In the genomic region with DNA sequence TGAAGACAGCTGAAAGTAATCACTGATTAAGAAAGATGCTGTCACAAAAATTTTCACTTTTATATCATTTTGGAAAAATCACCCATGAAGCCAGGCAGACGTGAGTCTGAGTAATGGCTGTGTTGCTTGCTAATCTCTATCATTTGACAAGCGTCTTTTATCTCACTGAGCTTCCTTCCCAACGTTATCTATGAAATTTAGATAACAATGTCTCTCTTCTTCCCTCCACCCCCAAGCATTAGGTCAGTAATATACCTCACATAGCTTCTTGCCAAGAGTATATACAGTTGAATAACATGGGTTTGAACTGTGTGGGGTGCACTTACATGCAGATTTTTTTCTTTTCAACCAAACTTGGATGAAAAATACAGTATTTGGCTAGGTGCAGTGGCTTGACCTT, we compare ENCODE assay signal across 17 cellular contexts.
DNase-seq lines count a peak whose midpoint lies in the region; ATAC-seq and TF ChIP-seq lines count a peak whose summit lies in the region.
"Had no signal": no experiment of that assay in that cellular context is flagged by ENCODE, and none has a peak within 500 bp of the region (broad histone marks: within the 10 kb centered on the region; RNA-seq: fewer than 3 reads in every experiment).

No MANE protein-coding gene starts in this region.

- H3K9me2 ChIP-seq in GM23338 (ENCODE audit: insufficient read depth), result no peaks in the 10 kb centered on the region

- H3K27me3 Mint-ChIP-seq in GM23338 (ENCODE audit: insufficient read depth, low read depth, poor library complexity), result no peaks in the 10 kb centered on the region
- H3K27me3 Mint-ChIP-seq in nephron (ENCODE audit: low read depth), result no peaks in the 10 kb centered on the region
- H3K27me3 Mint-ChIP-seq: CD4-positive, alpha-beta T cell had no signal

- intact Hi-C loops in breast epithelium (cut with DNase I; ENCODE audit: low total_unique reads), result no loop called here

- no peak for TF ChIP-seq CTCF in GM23338 (conservative IDR thresholded peaks at IDR 0.05; ENCODE audit: low read depth in 2 of 2)
- TF ChIP-seq CTCF in fibroblast of pulmonary artery (IDR thresholded peaks at IDR 0.05; ENCODE audit: low read length, missing control alignments), result no peak
- no peak for TF ChIP-seq CTCF in nephron (IDR thresholded peaks at IDR 0.05; ENCODE audit: unreplicated experiment in 3 of 3)
- TF ChIP-seq CTCF in breast epithelium (IDR thresholded peaks at IDR 0.05), result no peak

- H3K4me1 ChIP-seq in GM23338 (ENCODE audit: insufficient read depth) (no peaks in the 10 kb centered on the region), breast epithelium (no peaks in the 10 kb centered on the region)
- H3K4me1 ChIP-seq: A549, Caco-2 had no signal

- H3K9me3 Mint-ChIP-seq in GM23338, result peaks cover 11% of the 10 kb centered on the region; the same call in 2 of the 3 replicates
- no peaks in the 10 kb centered on the region for H3K9me3 Mint-ChIP-seq in nephron

- peaks cover 0 to 12% of the 10 kb centered on the region in 2 donors for H3K9me3 ChIP-seq in breast epithelium
- H3K9me3 ChIP-seq: Caco-2 had no signal

- H2AFZ ChIP-seq in GM23338, result no peak overlapping the region; the same call in 1 of the 2 replicates

- H3K27me3 ChIP-seq in GM23338 (ENCODE audit: insufficient read depth) (no peaks in the 10 kb centered on the region), breast epithelium (no peaks in the 10 kb centered on the region)

- no peaks in the 10 kb centered on the region for H3K79me2 ChIP-seq in GM23338 (replicated peaks; ENCODE audit: insufficient read depth)

- no peaks in the 10 kb centered on the region; the same call in 2 of the 3 replicates for H3K4me1 Mint-ChIP-seq in GM23338
- peaks cover 6% of the 10 kb centered on the region for H3K4me1 Mint-ChIP-seq in nephron

- H3K36me3 Mint-ChIP-seq in GM23338 (ENCODE audit: low read depth) (no peaks in the 10 kb centered on the region), nephron (ENCODE audit: low read depth) (no peaks in the 10 kb centered on the region)

- H3K4me3 ChIP-seq in GM23338 (no peak overlapping the region), fibroblast of pulmonary artery (replicated peaks; ENCODE audit: low read depth, low read length) (no peak overlapping the region), breast epithelium (no peak overlapping the region)
- H3K4me3 ChIP-seq: A549 had no signal

- DNase-seq in GM23338 (ENCODE audit: low spot score), result no peak
- peak; percentile 56 for DNase-seq in amniotic epithelial cell (ENCODE audit: low read depth)
- DNase-seq in fibroblast of pulmonary artery (ENCODE audit: low read depth), result peak; percentile 3
- no peak for DNase-seq in superior temporal gyrus (ENCODE audit: extremely low spot score)
- DNase-seq in breast epithelium (ENCODE audit: low spot score in 2 of 2), result no peak
- no peak for DNase-seq in islet precursor cell
- DNase-seq: AML-193; Caco-2; CD4-positive, alpha-beta T cell; GDM1; HCEC 1CT had no signal

- H3K36me3 ChIP-seq in GM23338 (ENCODE audit: insufficient read depth) (no peaks in the 10 kb centered on the region), breast epithelium (no peaks in the 10 kb centered on the region)

- H3K4me2 ChIP-seq in GM23338, result no peak overlapping the region
- H3K4me2 ChIP-seq: A549 had no signal

- no peak overlapping the region for H3K27ac ChIP-seq in GM23338 (ENCODE audit: low read depth)
- H3K27ac ChIP-seq in breast epithelium, result no peak overlapping the region
- H3K27ac ChIP-seq: 22Rv1, A549, C4-2B, HL-60 had no signal

- H4K20me1 ChIP-seq in GM23338 (replicated peaks; ENCODE audit: insufficient read depth), result no peaks in the 10 kb centered on the region

- ATAC-seq in GM23338, result no peak
- no peak for ATAC-seq in HG03439 (IDR thresholded peaks at IDR 0.05; ENCODE audit: unreplicated experiment)
- ATAC-seq: A549 had no signal

- H3K4me3 Mint-ChIP-seq in GM23338 (no peak overlapping the region), nephron (no peak overlapping the region)
- H3K4me3 Mint-ChIP-seq: CD4-positive, alpha-beta T cell had no signal

- H3F3A ChIP-seq in GM23338 (replicated peaks; ENCODE audit: low read depth), result no peaks in the 10 kb centered on the region

- TF ChIP-seq POLR2A in breast epithelium (IDR thresholded peaks at IDR 0.05), result no peak

- H3K27ac Mint-ChIP-seq in GM23338 (peak overlapping the region; percentile 52; the same call in 1 of the 2 replicates), nephron (peak overlapping the region in 2 of 3 experiments; percentile 3 to 52)
- H3K27ac Mint-ChIP-seq: CD4-positive, alpha-beta T cell had no signal

TF ChIP-seq in GM23338, 12 proteins besides CTCF, POLR2A, EP300 and RAD21 (continues in another document):
- TF ChIP-seq, protein P1, sequence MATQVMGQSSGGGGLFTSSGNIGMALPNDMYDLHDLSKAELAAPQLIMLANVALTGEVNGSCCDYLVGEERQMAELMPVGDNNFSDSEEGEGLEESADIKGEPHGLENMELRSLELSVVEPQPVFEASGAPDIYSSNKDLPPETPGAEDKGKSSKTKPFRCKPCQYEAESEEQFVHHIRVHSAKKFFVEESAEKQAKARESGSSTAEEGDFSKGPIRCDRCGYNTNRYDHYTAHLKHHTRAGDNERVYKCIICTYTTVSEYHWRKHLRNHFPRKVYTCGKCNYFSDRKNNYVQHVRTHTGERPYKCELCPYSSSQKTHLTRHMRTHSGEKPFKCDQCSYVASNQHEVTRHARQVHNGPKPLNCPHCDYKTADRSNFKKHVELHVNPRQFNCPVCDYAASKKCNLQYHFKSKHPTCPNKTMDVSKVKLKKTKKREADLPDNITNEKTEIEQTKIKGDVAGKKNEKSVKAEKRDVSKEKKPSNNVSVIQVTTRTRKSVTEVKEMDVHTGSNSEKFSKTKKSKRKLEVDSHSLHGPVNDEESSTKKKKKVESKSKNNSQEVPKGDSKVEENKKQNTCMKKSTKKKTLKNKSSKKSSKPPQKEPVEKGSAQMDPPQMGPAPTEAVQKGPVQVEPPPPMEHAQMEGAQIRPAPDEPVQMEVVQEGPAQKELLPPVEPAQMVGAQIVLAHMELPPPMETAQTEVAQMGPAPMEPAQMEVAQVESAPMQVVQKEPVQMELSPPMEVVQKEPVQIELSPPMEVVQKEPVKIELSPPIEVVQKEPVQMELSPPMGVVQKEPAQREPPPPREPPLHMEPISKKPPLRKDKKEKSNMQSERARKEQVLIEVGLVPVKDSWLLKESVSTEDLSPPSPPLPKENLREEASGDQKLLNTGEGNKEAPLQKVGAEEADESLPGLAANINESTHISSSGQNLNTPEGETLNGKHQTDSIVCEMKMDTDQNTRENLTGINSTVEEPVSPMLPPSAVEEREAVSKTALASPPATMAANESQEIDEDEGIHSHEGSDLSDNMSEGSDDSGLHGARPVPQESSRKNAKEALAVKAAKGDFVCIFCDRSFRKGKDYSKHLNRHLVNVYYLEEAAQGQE (IDR thresholded peaks at IDR 0.05; ENCODE audit: unreplicated experiment), result no peak
- TF ChIP-seq STAT1 (IDR thresholded peaks at IDR 0.05; ENCODE audit: unreplicated experiment) (no peak), ZNF114 (CRISPR knock-in tag; IDR thresholded peaks at IDR 0.05) (no peak), ZNF331 (CRISPR knock-in tag; IDR thresholded peaks at IDR 0.05; ENCODE audit: low read depth) (no peak), JUNB (IDR thresholded peaks at IDR 0.05; ENCODE audit: unreplicated experiment) (no peak)
- TF ChIP-seq, protein P2, sequence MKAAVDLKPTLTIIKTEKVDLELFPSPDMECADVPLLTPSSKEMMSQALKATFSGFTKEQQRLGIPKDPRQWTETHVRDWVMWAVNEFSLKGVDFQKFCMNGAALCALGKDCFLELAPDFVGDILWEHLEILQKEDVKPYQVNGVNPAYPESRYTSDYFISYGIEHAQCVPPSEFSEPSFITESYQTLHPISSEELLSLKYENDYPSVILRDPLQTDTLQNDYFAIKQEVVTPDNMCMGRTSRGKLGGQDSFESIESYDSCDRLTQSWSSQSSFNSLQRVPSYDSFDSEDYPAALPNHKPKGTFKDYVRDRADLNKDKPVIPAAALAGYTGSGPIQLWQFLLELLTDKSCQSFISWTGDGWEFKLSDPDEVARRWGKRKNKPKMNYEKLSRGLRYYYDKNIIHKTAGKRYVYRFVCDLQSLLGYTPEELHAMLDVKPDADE (IDR thresholded peaks at IDR 0.05), result no peak

Comparison
In these comparisons a context has a peak if more than half of its experiments do, and no peak if none do; other contexts are left out.
1. DNase-seq: peak in amniotic epithelial cell (single experiment) and fibroblast of pulmonary artery (single experiment); none in GM23338 (single experiment), superior temporal gyrus (single experiment), breast epithelium (0 of 2) and islet precursor cell (single experiment).